In the genomic region with DNA sequence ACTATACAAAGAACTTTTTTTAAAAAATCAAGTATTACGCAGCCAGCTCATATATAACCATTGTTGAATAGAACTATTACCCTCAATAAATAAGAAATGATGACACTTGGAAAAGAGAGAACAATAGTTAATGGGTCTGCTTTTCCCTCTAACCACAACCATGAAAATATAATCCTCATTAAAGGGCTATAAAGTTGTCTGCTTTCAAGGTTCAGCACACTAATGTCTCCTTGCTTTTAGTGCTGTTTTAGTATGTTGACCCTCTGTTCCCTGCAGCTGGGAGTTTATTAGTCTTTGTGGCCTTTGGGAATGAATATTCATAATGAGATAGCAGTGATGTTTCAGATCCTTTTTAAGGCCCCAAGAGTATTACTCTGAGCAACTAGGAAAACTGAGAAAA, we compare ENCODE assay signal across 13 cellular contexts.
A peak's percentile ranks its signal among the peaks of the same experiment; 100 is the strongest.
DNase-seq lines count a peak whose midpoint lies in the region; TF ChIP-seq lines count a peak whose summit lies in the region.
"Had no signal": no experiment of that assay in that cellular context is flagged by ENCODE, and none has a peak within 500 bp of the region (broad histone marks: within the 10 kb centered on the region; RNA-seq: fewer than 3 reads in every experiment).

No MANE protein-coding gene starts in this region.

- no peaks in the 10 kb centered on the region for H3K4me1 ChIP-seq in tibial nerve
- no peaks in the 10 kb centered on the region for H3K4me1 ChIP-seq in CD8-positive, alpha-beta memory T cell (ENCODE audit: insufficient read depth, low read length)
- H3K4me1 ChIP-seq: Caco-2 had no signal

- no peaks in the 10 kb centered on the region for H3K9me3 ChIP-seq in tibial nerve
- no peaks in the 10 kb centered on the region for H3K9me3 ChIP-seq in CD8-positive, alpha-beta memory T cell (ENCODE audit: low read length)
- H3K9me3 ChIP-seq: Caco-2 had no signal

- no peaks in the 10 kb centered on the region for H3K27me3 Mint-ChIP-seq in CD8-positive, alpha-beta memory T cell

- H3K27ac ChIP-seq in tibial nerve = no peak overlapping the region
- H3K27ac ChIP-seq in CD8-positive, alpha-beta memory T cell (ENCODE audit: low read depth, low read length) = no peak overlapping the region
- H3K27ac ChIP-seq: GM23248, HL-60 had no signal

- no peak for TF ChIP-seq POLR2A in tibial nerve (IDR thresholded peaks at IDR 0.05)

- WGBS in tibial nerve, 2 donors = 87 to 94% methylated on average over 1 of the region's 1 CpG

- no peaks in the 10 kb centered on the region for H3K27me3 ChIP-seq in tibial nerve
- H3K27me3 ChIP-seq in CD8-positive, alpha-beta memory T cell (ENCODE audit: insufficient read depth, low read length, poor library complexity, severe bottlenecking) = no peaks in the 10 kb centered on the region

- peak; percentile 34 for DNase-seq in NCI-H1092 treated with DMSO at 0.1 percent for 48 hours (lab: John Stamatoyannopoulos, UW)
- no peak for DNase-seq in NCI-H1092 (lab: John Stamatoyannopoulos, UW)
- DNase-seq in NCI-H128 (lab: John Stamatoyannopoulos, UW; ENCODE audit: unreplicated experiment) = peak; percentile 25
- peak; percentile 98 to 99 for DNase-seq in NCI-H526 (lab: John Stamatoyannopoulos, UW)
- DNase-seq in fibroblast of mammary gland (ENCODE audit: low read depth) = peak; percentile 21
- DNase-seq in tibial nerve (ENCODE audit: low spot score in 2 of 2) = no peak
- no peak for DNase-seq in CD8-positive, alpha-beta memory T cell
- DNase-seq in glomerular visceral epithelial cell (ENCODE audit: extremely low spot score) = no peak
- DNase-seq: Caco-2, NCI-H1436 had no signal

- TF ChIP-seq CTCF in fibroblast of mammary gland (conservative IDR thresholded peaks at IDR 0.05; ENCODE audit: control insufficient read depth, insufficient read depth, low read depth, low read length) (no peak), tibial nerve (IDR thresholded peaks at IDR 0.05) (no peak)

- H3K36me3 ChIP-seq in tibial nerve = no peaks in the 10 kb centered on the region
- H3K36me3 ChIP-seq in CD8-positive, alpha-beta memory T cell (ENCODE audit: insufficient read depth, low read length) = no peaks in the 10 kb centered on the region

- POLR2A ChIA-PET in CD8-positive, alpha-beta memory T cell (lab: Charles Lee) = no interaction called here

- no peaks in the 10 kb centered on the region for H3K9me3 Mint-ChIP-seq in CD8-positive, alpha-beta memory T cell
- H3K9me3 Mint-ChIP-seq: CD14-positive monocyte had no signal

- no peak for TF ChIP-seq EP300 in tibial nerve (IDR thresholded peaks at IDR 0.05)

- H3K4me3 ChIP-seq in fibroblast of mammary gland (ENCODE audit: control insufficient read depth, low read depth, low read length) (no peak overlapping the region), tibial nerve (no peak overlapping the region)
- no peak overlapping the region for H3K4me3 ChIP-seq in CD8-positive, alpha-beta memory T cell (ENCODE audit: low read length)
- H3K4me3 ChIP-seq: GM23248 had no signal

- CTCF ChIA-PET in CD8-positive, alpha-beta memory T cell (lab: Charles Lee) = no interaction called here

- H3K4me1 Mint-ChIP-seq in CD8-positive, alpha-beta memory T cell = no peaks in the 10 kb centered on the region

- peaks cover 4 to 12% (median 5%) of the 10 kb centered on the region in 3 donors for H3K36me3 Mint-ChIP-seq in CD8-positive, alpha-beta memory T cell

- no peak overlapping the region for H3K4me3 Mint-ChIP-seq in CD8-positive, alpha-beta memory T cell
- H3K4me3 Mint-ChIP-seq: CD14-positive monocyte had no signal

- no peak overlapping the region for H3K27ac Mint-ChIP-seq in CD8-positive, alpha-beta memory T cell
- H3K27ac Mint-ChIP-seq: CD14-positive monocyte had no signal

Comparison
In these comparisons a context has a peak if more than half of its experiments do, and no peak if none do; other contexts are left out.
1. DNase-seq: peak in NCI-H1092 treated with DMSO at 0.1 percent for 48 hours (single experiment), NCI-H128 (single experiment), NCI-H526 (2 of 2) and fibroblast of mammary gland (single experiment); none in NCI-H1092 (single experiment), tibial nerve (0 of 2), CD8-positive, alpha-beta memory T cell (0 of 5) and glomerular visceral epithelial cell (single experiment).